1 cellular context compared by ENCODE assay signal in the genomic region with DNA sequence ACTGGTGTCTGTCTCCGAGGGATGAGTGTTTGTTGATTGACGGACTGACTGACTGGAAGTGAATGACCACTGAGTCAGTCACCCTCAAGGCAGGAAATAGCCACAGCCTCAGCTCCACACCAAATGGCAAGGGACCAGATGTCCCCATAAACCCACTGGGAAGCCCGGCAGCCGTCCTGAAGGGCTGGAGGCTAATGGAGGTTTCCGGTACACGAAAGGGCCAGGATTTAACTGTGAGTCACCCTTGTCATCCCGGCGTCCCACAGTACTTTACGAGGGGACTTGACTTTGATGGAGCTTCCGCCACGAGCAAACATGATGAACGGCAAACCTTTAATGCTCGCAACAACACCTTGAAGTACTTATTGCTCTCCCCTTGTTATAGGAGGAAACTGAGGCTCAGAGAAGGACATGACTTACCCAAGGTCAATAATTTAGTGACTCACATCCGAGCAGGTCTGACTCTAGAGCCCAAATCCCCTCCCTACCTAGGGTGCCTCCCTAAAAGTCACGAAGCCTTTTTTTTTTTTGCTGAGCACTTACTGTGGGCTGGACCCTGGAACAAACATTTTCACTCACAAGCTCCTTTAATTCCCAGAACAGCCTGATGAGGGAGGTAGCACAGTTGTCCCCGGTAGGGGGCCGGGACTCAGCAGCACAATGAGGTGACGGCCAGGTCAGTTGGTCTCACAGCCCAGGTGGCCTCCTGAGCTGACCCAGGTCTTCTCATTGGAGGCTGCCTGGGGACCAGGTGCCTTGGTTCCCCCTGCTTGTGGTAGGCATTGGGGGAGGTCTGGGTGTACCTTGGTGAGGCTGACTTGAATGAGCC.
TF ChIP-seq lines count a peak whose summit lies in the region.

No MANE protein-coding gene starts in this region.

TF ChIP-seq in HepG2, 621 proteins besides CTCF, POLR2A, EP300 and RAD21:
- TF ChIP-seq U2AF1 (optimal IDR thresholded peaks at IDR 0.05; ENCODE audit: low read depth, low read length) (no peak), ZNF143 (CRISPR knock-in tag; IDR thresholded peaks at IDR 0.05) (0 out of 2 replicates have a peak, but pooled peaks have one; percentile 31), ZNF121 (CRISPR knock-in tag; IDR thresholded peaks at IDR 0.05) (peak; percentile 9; the same call in 1 of the 2 replicates), PITX1 (CRISPR knock-in tag; IDR thresholded peaks at IDR 0.05) (0 out of 2 replicates have a peak, but pooled peaks have one; percentile 16), SMAD3 (CRISPR knock-in tag; IDR thresholded peaks at IDR 0.05) (0 out of 2 replicates have a peak, but pooled peaks have one; percentile 24), KDM6A (CRISPR knock-in tag; IDR thresholded peaks at IDR 0.05; ENCODE audit: low read depth) (no peak), FOSL2 (CRISPR knock-in tag; IDR thresholded peaks at IDR 0.05) (peak; percentile 82), FOSL1 (CRISPR knock-in tag; IDR thresholded peaks at IDR 0.05; ENCODE audit: borderline replicate concordance) (no peak), SP4 (CRISPR knock-in tag; IDR thresholded peaks at IDR 0.05) (no peak), MYC (CRISPR knock-in tag; IDR thresholded peaks at IDR 0.05; ENCODE audit: borderline replicate concordance) (peak; percentile 13; the same call in 1 of the 2 replicates), ETV5 (CRISPR knock-in tag; IDR thresholded peaks at IDR 0.05; ENCODE audit: borderline replicate concordance) (peak; percentile 68; the same call in 1 of the 2 replicates), ZNF770 (CRISPR knock-in tag; IDR thresholded peaks at IDR 0.05) (peak; percentile 78), STAG1 (CRISPR knock-in tag; IDR thresholded peaks at IDR 0.05) (peak; percentile 22; the same call in 1 of the 2 replicates), SRF (IDR thresholded peaks at IDR 0.05; ENCODE audit: low read depth, low read length) (no peak), ELF3 (CRISPR knock-in tag; IDR thresholded peaks at IDR 0.05) (peak; percentile 45), SAP130 (CRISPR knock-in tag; IDR thresholded peaks at IDR 0.05; ENCODE audit: low read depth) (0 out of 2 replicates have a peak, but pooled peaks have one; percentile 20), CREBL2 (CRISPR knock-in tag; IDR thresholded peaks at IDR 0.05; ENCODE audit: borderline replicate concordance) (no peak), RARA (CRISPR knock-in tag; IDR thresholded peaks at IDR 0.05) (0 out of 2 replicates have a peak, but pooled peaks have one; percentile 12), ZSCAN25 (CRISPR knock-in tag; IDR thresholded peaks at IDR 0.05) (no peak), GABPB1 (CRISPR knock-in tag; IDR thresholded peaks at IDR 0.05) (peak; percentile 26; the same call in 1 of the 2 replicates), HDAC2 (CRISPR knock-in tag; IDR thresholded peaks at IDR 0.05) (peak; percentile 27; the same call in 1 of the 2 replicates), KDM1A (CRISPR knock-in tag; IDR thresholded peaks at IDR 0.05) (peak; percentile 36; the same call in 1 of the 2 replicates), ZNF3 (CRISPR knock-in tag; IDR thresholded peaks at IDR 0.05) (peak; percentile 99), ZNF547 (CRISPR knock-in tag; IDR thresholded peaks at IDR 0.05) (0 out of 2 replicates have a peak, but pooled peaks have one; percentile 27), RXRA (CRISPR knock-in tag; IDR thresholded peaks at IDR 0.05) (peak; percentile 11; the same call in 1 of the 2 replicates), ZNF253 (CRISPR knock-in tag; IDR thresholded peaks at IDR 0.05; ENCODE audit: borderline replicate concordance) (no peak), ERF (CRISPR knock-in tag; IDR thresholded peaks at IDR 0.05) (peak; percentile 42; the same call in 1 of the 2 replicates), WIZ (CRISPR knock-in tag; IDR thresholded peaks at IDR 0.05) (no peak)
- TF ChIP-seq, protein P1, sequence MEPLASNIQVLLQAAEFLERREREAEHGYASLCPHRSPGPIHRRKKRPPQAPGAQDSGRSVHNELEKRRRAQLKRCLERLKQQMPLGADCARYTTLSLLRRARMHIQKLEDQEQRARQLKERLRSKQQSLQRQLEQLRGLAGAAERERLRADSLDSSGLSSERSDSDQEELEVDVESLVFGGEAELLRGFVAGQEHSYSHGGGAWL (CRISPR knock-in tag; IDR thresholded peaks at IDR 0.05) = 0 out of 2 replicates have a peak, but pooled peaks have one; percentile 31
- TF ChIP-seq, protein P2, sequence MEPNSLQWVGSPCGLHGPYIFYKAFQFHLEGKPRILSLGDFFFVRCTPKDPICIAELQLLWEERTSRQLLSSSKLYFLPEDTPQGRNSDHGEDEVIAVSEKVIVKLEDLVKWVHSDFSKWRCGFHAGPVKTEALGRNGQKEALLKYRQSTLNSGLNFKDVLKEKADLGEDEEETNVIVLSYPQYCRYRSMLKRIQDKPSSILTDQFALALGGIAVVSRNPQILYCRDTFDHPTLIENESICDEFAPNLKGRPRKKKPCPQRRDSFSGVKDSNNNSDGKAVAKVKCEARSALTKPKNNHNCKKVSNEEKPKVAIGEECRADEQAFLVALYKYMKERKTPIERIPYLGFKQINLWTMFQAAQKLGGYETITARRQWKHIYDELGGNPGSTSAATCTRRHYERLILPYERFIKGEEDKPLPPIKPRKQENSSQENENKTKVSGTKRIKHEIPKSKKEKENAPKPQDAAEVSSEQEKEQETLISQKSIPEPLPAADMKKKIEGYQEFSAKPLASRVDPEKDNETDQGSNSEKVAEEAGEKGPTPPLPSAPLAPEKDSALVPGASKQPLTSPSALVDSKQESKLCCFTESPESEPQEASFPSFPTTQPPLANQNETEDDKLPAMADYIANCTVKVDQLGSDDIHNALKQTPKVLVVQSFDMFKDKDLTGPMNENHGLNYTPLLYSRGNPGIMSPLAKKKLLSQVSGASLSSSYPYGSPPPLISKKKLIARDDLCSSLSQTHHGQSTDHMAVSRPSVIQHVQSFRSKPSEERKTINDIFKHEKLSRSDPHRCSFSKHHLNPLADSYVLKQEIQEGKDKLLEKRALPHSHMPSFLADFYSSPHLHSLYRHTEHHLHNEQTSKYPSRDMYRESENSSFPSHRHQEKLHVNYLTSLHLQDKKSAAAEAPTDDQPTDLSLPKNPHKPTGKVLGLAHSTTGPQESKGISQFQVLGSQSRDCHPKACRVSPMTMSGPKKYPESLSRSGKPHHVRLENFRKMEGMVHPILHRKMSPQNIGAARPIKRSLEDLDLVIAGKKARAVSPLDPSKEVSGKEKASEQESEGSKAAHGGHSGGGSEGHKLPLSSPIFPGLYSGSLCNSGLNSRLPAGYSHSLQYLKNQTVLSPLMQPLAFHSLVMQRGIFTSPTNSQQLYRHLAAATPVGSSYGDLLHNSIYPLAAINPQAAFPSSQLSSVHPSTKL (CRISPR knock-in tag; IDR thresholded peaks at IDR 0.05) = 0 out of 2 replicates have a peak, but pooled peaks have one; percentile 16
- TF ChIP-seq, protein P3, sequence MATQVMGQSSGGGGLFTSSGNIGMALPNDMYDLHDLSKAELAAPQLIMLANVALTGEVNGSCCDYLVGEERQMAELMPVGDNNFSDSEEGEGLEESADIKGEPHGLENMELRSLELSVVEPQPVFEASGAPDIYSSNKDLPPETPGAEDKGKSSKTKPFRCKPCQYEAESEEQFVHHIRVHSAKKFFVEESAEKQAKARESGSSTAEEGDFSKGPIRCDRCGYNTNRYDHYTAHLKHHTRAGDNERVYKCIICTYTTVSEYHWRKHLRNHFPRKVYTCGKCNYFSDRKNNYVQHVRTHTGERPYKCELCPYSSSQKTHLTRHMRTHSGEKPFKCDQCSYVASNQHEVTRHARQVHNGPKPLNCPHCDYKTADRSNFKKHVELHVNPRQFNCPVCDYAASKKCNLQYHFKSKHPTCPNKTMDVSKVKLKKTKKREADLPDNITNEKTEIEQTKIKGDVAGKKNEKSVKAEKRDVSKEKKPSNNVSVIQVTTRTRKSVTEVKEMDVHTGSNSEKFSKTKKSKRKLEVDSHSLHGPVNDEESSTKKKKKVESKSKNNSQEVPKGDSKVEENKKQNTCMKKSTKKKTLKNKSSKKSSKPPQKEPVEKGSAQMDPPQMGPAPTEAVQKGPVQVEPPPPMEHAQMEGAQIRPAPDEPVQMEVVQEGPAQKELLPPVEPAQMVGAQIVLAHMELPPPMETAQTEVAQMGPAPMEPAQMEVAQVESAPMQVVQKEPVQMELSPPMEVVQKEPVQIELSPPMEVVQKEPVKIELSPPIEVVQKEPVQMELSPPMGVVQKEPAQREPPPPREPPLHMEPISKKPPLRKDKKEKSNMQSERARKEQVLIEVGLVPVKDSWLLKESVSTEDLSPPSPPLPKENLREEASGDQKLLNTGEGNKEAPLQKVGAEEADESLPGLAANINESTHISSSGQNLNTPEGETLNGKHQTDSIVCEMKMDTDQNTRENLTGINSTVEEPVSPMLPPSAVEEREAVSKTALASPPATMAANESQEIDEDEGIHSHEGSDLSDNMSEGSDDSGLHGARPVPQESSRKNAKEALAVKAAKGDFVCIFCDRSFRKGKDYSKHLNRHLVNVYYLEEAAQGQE (IDR thresholded peaks at IDR 0.05; ENCODE audit: borderline replicate concordance in 1 of 2, low read depth in 1 of 2, low read length in 2 of 2) = no peak
